Comparison of ENCODE assay signal across 1 cellular context in the genomic region with DNA sequence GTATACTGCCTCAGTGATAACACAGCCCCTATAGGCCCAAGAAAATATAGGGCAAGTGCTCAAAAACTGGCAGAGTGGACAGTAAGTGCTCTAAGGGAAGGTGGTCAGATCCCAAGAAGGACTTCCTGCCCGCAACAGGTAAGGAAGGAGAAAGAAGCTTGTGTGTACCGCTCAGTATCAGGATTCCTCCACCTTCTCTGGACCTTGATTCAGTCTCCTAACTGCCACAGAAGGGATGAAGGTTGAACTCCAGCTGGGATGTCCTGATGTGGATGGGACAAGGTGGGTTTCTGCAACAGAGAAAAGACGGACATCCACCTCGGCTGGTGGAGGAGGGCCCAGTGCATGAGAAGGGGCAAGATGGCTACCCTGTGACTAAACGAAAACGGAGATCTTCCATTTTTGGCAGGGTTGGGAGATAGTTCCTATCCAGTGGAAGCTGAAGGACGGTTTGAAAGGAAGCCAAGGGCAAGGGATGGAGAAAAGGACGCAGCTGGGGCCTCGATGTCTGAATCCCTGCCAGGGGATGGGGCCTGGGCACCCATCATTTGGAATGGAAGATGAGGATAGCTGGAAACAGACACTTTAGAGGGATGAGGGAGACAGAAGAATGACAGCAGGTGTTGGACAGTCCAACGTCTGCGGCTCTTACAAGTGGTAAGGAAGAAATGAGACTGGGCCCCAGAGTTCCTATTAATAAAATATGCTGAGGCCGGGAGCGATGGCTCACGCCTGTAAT.
TF ChIP-seq lines count a peak whose summit lies in the region.

No MANE protein-coding gene starts in this region.

TF ChIP-seq in GM12878, 131 proteins besides CTCF, POLR2A, EP300 and RAD21:
- TF ChIP-seq, protein P1, sequence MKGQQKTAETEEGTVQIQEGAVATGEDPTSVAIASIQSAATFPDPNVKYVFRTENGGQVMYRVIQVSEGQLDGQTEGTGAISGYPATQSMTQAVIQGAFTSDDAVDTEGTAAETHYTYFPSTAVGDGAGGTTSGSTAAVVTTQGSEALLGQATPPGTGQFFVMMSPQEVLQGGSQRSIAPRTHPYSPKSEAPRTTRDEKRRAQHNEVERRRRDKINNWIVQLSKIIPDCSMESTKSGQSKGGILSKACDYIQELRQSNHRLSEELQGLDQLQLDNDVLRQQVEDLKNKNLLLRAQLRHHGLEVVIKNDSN (IDR thresholded peaks at IDR 0.05; ENCODE audit: borderline replicate concordance, extremely low read length, insufficient read depth, low read depth, low read length) = no peak
- TF ChIP-seq STAT1 (conservative IDR thresholded peaks at IDR 0.05) (no peak), SREBF1 (IDR thresholded peaks at IDR 0.05; ENCODE audit: low read length) (no peak), TARDBP (IDR thresholded peaks at IDR 0.05; ENCODE audit: borderline replicate concordance) (no peak), POU2F2 (IDR thresholded peaks at IDR 0.05; ENCODE audit: borderline replicate concordance, low read depth, low read length) (no peak), EED (IDR thresholded peaks at IDR 0.05; ENCODE audit: low read depth) (no peak), SPI1 (IDR thresholded peaks at IDR 0.05; ENCODE audit: borderline replicate concordance, insufficient read depth, low read depth, low read length) (no peak), LARP7 (IDR thresholded peaks at IDR 0.05) (peak; percentile 27; the same call in 1 of the 2 replicates), YY1 (IDR thresholded peaks at IDR 0.05; ENCODE audit: low read depth, low read length) (peak; percentile 71), KAT2A (conservative IDR thresholded peaks at IDR 0.05; ENCODE audit: control insufficient read depth, low read depth, low read length) (no peak), FOS (IDR thresholded peaks at IDR 0.05; ENCODE audit: borderline replicate concordance, extremely low read depth, insufficient read length) (no peak), NFIC (IDR thresholded peaks at IDR 0.05; ENCODE audit: low read depth, low read length) (no peak)
- TF ChIP-seq, protein P2, sequence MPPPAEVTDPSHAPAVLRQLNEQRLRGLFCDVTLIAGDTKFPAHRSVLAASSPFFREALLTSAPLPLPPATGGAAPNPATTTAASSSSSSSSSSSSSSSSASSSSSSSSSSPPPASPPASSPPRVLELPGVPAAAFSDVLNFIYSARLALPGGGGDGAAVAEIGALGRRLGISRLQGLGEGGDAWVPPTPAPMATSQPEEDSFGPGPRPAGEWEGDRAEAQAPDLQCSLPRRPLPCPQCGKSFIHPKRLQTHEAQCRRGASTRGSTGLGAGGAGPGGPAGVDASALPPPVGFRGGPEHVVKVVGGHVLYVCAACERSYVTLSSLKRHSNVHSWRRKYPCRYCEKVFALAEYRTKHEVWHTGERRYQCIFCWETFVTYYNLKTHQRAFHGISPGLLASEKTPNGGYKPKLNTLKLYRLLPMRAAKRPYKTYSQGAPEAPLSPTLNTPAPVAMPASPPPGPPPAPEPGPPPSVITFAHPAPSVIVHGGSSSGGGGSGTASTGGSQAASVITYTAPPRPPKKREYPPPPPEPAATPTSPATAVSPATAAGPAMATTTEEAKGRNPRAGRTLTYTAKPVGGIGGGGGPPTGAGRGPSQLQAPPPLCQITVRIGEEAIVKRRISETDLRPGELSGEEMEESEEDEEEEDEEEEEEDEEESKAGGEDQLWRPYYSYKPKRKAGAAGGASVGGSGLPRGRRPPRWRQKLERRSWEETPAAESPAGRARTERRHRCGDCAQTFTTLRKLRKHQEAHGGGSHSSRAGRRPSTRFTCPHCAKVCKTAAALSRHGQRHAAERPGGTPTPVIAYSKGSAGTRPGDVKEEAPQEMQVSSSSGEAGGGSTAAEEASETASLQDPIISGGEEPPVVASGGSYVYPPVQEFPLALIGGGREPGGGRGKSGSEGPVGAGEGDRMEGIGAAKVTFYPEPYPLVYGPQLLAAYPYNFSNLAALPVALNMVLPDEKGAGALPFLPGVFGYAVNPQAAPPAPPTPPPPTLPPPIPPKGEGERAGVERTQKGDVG (CRISPR knock-in tag; IDR thresholded peaks at IDR 0.05) = no peak
- TF ChIP-seq, protein P3, sequence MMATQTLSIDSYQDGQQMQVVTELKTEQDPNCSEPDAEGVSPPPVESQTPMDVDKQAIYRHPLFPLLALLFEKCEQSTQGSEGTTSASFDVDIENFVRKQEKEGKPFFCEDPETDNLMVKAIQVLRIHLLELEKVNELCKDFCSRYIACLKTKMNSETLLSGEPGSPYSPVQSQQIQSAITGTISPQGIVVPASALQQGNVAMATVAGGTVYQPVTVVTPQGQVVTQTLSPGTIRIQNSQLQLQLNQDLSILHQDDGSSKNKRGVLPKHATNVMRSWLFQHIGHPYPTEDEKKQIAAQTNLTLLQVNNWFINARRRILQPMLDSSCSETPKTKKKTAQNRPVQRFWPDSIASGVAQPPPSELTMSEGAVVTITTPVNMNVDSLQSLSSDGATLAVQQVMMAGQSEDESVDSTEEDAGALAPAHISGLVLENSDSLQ (IDR thresholded peaks at IDR 0.05) = no peak
- TF ChIP-seq, protein P4, sequence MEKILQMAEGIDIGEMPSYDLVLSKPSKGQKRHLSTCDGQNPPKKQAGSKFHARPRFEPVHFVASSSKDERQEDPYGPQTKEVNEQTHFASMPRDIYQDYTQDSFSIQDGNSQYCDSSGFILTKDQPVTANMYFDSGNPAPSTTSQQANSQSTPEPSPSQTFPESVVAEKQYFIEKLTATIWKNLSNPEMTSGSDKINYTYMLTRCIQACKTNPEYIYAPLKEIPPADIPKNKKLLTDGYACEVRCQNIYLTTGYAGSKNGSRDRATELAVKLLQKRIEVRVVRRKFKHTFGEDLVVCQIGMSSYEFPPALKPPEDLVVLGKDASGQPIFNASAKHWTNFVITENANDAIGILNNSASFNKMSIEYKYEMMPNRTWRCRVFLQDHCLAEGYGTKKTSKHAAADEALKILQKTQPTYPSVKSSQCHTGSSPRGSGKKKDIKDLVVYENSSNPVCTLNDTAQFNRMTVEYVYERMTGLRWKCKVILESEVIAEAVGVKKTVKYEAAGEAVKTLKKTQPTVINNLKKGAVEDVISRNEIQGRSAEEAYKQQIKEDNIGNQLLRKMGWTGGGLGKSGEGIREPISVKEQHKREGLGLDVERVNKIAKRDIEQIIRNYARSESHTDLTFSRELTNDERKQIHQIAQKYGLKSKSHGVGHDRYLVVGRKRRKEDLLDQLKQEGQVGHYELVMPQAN (conservative IDR thresholded peaks at IDR 0.05) = no peak
- TF ChIP-seq, protein P5, sequence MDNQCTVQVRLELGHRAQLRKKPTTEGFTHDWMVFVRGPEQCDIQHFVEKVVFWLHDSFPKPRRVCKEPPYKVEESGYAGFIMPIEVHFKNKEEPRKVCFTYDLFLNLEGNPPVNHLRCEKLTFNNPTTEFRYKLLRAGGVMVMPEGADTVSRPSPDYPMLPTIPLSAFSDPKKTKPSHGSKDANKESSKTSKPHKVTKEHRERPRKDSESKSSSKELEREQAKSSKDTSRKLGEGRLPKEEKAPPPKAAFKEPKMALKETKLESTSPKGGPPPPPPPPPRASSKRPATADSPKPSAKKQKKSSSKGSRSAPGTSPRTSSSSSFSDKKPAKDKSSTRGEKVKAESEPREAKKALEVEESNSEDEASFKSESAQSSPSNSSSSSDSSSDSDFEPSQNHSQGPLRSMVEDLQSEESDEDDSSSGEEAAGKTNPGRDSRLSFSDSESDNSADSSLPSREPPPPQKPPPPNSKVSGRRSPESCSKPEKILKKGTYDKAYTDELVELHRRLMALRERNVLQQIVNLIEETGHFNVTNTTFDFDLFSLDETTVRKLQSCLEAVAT (IDR thresholded peaks at IDR 0.05) = peak; percentile 59
